Comparison of ENCODE assay signal across 8 cellular contexts in genomic region chr12:133130808-133131128, GRCh38. TPM values are rescaled to one million over a fixed set of nuclear protein-coding genes. Genes with fewer than 3 reads are reported as not detected.
DNase-seq lines count a peak whose midpoint lies in the region; ATAC-seq and TF ChIP-seq lines count a peak whose summit lies in the region.

No MANE protein-coding gene starts in this region.

- no peak overlapping the region for H2AK9ac ChIP-seq in IMR-90 (replicated peaks; ENCODE audit: low read depth, low read length, poor library complexity)

- no peaks in the 10 kb centered on the region for H3K27me3 Mint-ChIP-seq in activated naive CD4-positive, alpha-beta T cell treated with anti-CD3 and anti-CD28 coated beads, Interleukin-2, amount 10 ng/mL, durations not matched to agents 7 days and 5 days

- no peak overlapping the region for H2AK5ac ChIP-seq in IMR-90 (ENCODE audit: low read depth, low read length)

- BruUV-seq in IMR-90 (replicated peaks; lab: Mats Ljungman, UMichigan), result TSS peak; percentile 59

- TF ChIP-seq POLR2A in IMR-90 (IDR thresholded peaks at IDR 0.05; ENCODE audit: low read depth, low read length) (no peak), gastrocnemius medialis (IDR thresholded peaks at IDR 0.05) (no peak)

- H3K4me2 ChIP-seq in IMR-90 (ENCODE audit: low read depth, low read length), result peak overlapping the region; percentile 95

- H3K18ac ChIP-seq in IMR-90 (ENCODE audit: low read depth, low read length), result peak overlapping the region; percentile 91

- DNase-seq in NCI-H2196 (lab: John Stamatoyannopoulos, UW; ENCODE audit: unreplicated experiment) (peak; percentile 42), NCI-H2196 treated with DMSO at 0.1 percent for 48 hours (lab: John Stamatoyannopoulos, UW; ENCODE audit: unreplicated experiment) (no peak), IMR-90 (no peak), left ventricle myocardium superior (peak; percentile 47), gastrocnemius medialis (peak; percentile 6 to 15), NAMALWA (ENCODE audit: low spot score) (no peak)
- DNase-seq in activated naive CD4-positive, alpha-beta T cell treated with anti-CD3 and anti-CD28 coated beads, Interleukin-2, amount 10 ng/mL, durations not matched to agents 7 days and 5 days, result peak; percentile 66

- H2BK120ac ChIP-seq in IMR-90 (ENCODE audit: low read depth, low read length), result no peak overlapping the region

- intact Hi-C loops in IMR-90 (cut with micrococcal nuclease) (loop anchor here (2.0 kb wide), 1 partner anchor 50 kb away; the partner anchor contains the start of gene ZNF140), left ventricle myocardium superior (cut with micrococcal nuclease) (no loop called here), gastrocnemius medialis (cut with DNase I; ENCODE audit: low total_unique reads) (loop anchor here (1.0 to 2.0 kb wide), 7 partner anchors 50 to 370 kb away; partner anchors contain the start of genes ANKLE2, ZNF140, ZNF26 and ZNF268)

- no CpG with 5 or more reads among the region's 17 CpGs for WGBS in IMR-90 (ENCODE audit: extremely low coverage in 2 of 2, insufficient read length in 1 of 2), 2 experiments

- H4K5ac ChIP-seq in IMR-90 (ENCODE audit: low read depth, low read length), result peak overlapping the region; percentile 92; the same call in 1 of the 2 replicates

- H3K4me3 ChIP-seq in IMR-90 (ENCODE audit: insufficient read depth, low read depth, low read length) (peak overlapping the region; percentile 98), gastrocnemius medialis (peak overlapping the region; percentile 74 to 98 (median 91))

- no peak for TF ChIP-seq RAD21 in IMR-90 (IDR thresholded peaks at IDR 0.05; ENCODE audit: low read length)

- dilution Hi-C loops in IMR-90 (cut with HindIII; ENCODE audit: low sequenced_read_pairs, unreplicated experiment), result no loop called here

- H3K27ac ChIP-seq in IMR-90 (ENCODE audit: insufficient read depth, low read length), result peak overlapping the region; percentile 87
- peak overlapping the region; percentile 88 to 98 (median 95) for H3K27ac ChIP-seq in gastrocnemius medialis

- peak overlapping the region; percentile 100 for H3K27ac Mint-ChIP-seq in activated naive CD4-positive, alpha-beta T cell treated with anti-CD3 and anti-CD28 coated beads, Interleukin-2, amount 10 ng/mL, durations not matched to agents 7 days and 5 days

- POLR2A ChIA-PET in IMR-90 (lab: Charles Lee; ENCODE audit: unreplicated experiment), result interaction anchor here (0.7 kb wide), 1 partner anchor 51 kb away, joined by 3 read pairs; no protein-coding TSS in a partner anchor

- H2BK15ac ChIP-seq in IMR-90 (ENCODE audit: low read depth, low read length), result no peak overlapping the region

- H3K27me3 ChIP-seq in IMR-90 (ENCODE audit: control insufficient read depth, insufficient read depth, low read length) (no peaks in the 10 kb centered on the region), gastrocnemius medialis (no peaks in the 10 kb centered on the region)

- H4K91ac ChIP-seq in IMR-90 (ENCODE audit: insufficient read depth, low read depth, low read length), result peak overlapping the region; percentile 34; the same call in 1 of the 2 replicates

- ATAC-seq in IMR-90 (ENCODE audit: low read depth), result 0 out of 2 replicates have a peak, but pooled peaks have one; percentile 0
- ATAC-seq in left ventricle myocardium superior, result peak; percentile 12
- ATAC-seq in gastrocnemius medialis, result peak; percentile 18 to 33
- no peak for ATAC-seq in HG03520 (IDR thresholded peaks at IDR 0.05; ENCODE audit: unreplicated experiment)

- CTCF ChIA-PET in IMR-90 (lab: Yijun Ruan, JAX), result no interaction called here
- CTCF ChIA-PET in activated naive CD4-positive, alpha-beta T cell treated with anti-CD3 and anti-CD28 coated beads, Interleukin-2, amount 10 ng/mL, durations not matched to agents 7 days and 5 days (lab: Charles Lee), result no interaction called here

- H3K4me1 ChIP-seq in IMR-90 (ENCODE audit: control insufficient read depth, insufficient read depth, low read length) (no peaks in the 10 kb centered on the region), gastrocnemius medialis (peaks cover 9 to 10% of the 10 kb centered on the region in 2 donors)

- H2BK20ac ChIP-seq in IMR-90 (ENCODE audit: low read depth, low read length), result no peak overlapping the region

- in situ Hi-C loops in IMR-90 (cut with MboI; ENCODE audit: low sequenced_read_pairs), result no loop called here
- in situ Hi-C loops in gastrocnemius medialis (cut with MboI; ENCODE audit: low sequenced_read_pairs in 4 of 4), result no loop called here

- peaks cover 6 to 11% of the 10 kb centered on the region in 2 experiments; a peak in 2 of 4 replicates for H3K79me1 ChIP-seq in IMR-90 (ENCODE audit: low read depth in 1 of 2, low read length in 2 of 2)

- TF ChIP-seq CTCF in IMR-90 (conservative IDR thresholded peaks at IDR 0.05; ENCODE audit: low read depth, low read length), result no peak
- TF ChIP-seq CTCF in gastrocnemius medialis (IDR thresholded peaks at IDR 0.05 in 4 of 5, conservative IDR thresholded peaks at IDR 0.05 in 1 of 5), result no peak

- peak overlapping the region; percentile 57 for H2BK5ac ChIP-seq in IMR-90 (ENCODE audit: low read depth, low read length, poor library complexity, severe bottlenecking)

- H2AFZ ChIP-seq in IMR-90 (replicated peaks; ENCODE audit: low read length, poor library complexity), result peak overlapping the region; percentile 98

- peak overlapping the region; percentile 11; the same call in 1 of the 2 replicates for H3K23ac ChIP-seq in IMR-90 (ENCODE audit: low read depth, low read length)

- H3K4me1 Mint-ChIP-seq in activated naive CD4-positive, alpha-beta T cell treated with anti-CD3 and anti-CD28 coated beads, Interleukin-2, amount 10 ng/mL, durations not matched to agents 7 days and 5 days, result peaks cover 24% of the 10 kb centered on the region

- H3K4me3 Mint-ChIP-seq in activated naive CD4-positive, alpha-beta T cell treated with anti-CD3 and anti-CD28 coated beads, Interleukin-2, amount 10 ng/mL, durations not matched to agents 7 days and 5 days, result peak overlapping the region; percentile 96

- H4K8ac ChIP-seq in IMR-90 (ENCODE audit: low read depth in 2 of 2, low read length in 2 of 2), result peak overlapping the region; percentile 42 to 71

- peaks cover 62% of the 10 kb centered on the region for H3K36me3 Mint-ChIP-seq in activated naive CD4-positive, alpha-beta T cell treated with anti-CD3 and anti-CD28 coated beads, Interleukin-2, amount 10 ng/mL, durations not matched to agents 7 days and 5 days

- H3K4ac ChIP-seq in IMR-90 (ENCODE audit: low read depth, low read length), result peak overlapping the region; percentile 35; the same call in 1 of the 2 replicates

- peaks cover 38% of the 10 kb centered on the region for H3K9me3 Mint-ChIP-seq in activated naive CD4-positive, alpha-beta T cell treated with anti-CD3 and anti-CD28 coated beads, Interleukin-2, amount 10 ng/mL, durations not matched to agents 7 days and 5 days

- peak overlapping the region; percentile 56 for H3K14ac ChIP-seq in IMR-90 (replicated peaks; ENCODE audit: low read depth, low read length)

- H3K9me3 ChIP-seq in IMR-90 (ENCODE audit: control insufficient read depth, insufficient read depth, low read length) (peaks cover 39% of the 10 kb centered on the region), gastrocnemius medialis (peaks cover 0 to 53% (median 23%) of the 10 kb centered on the region in 3 donors)

- H3K36me3 ChIP-seq in IMR-90 (ENCODE audit: control insufficient read depth, insufficient read depth, low read length), result peaks cover 13% of the 10 kb centered on the region
- peaks cover 2 to 71% of the 10 kb centered on the region in 2 donors for H3K36me3 ChIP-seq in gastrocnemius medialis

- H4K20me1 ChIP-seq in IMR-90 (ENCODE audit: insufficient read depth, low read length), result no peaks in the 10 kb centered on the region

- H3K56ac ChIP-seq in IMR-90 (ENCODE audit: extremely low read depth, insufficient read depth, low read length), result peak overlapping the region; percentile 59; the same call in 1 of the 2 replicates

- H3K9ac ChIP-seq in IMR-90 (ENCODE audit: low read depth, low read length), result peak overlapping the region; percentile 98

- H3K9me1 ChIP-seq in IMR-90 (ENCODE audit: insufficient read depth, low read length), result no peaks in the 10 kb centered on the region

TF ChIP-seq in IMR-90, 13 proteins besides CTCF, POLR2A, EP300 and RAD21 (continues in another document):
- TF ChIP-seq MAZ (IDR thresholded peaks at IDR 0.05; ENCODE audit: borderline replicate concordance, low read depth, low read length) (no peak), CEBPB (IDR thresholded peaks at IDR 0.05; ENCODE audit: low read depth, low read length) (no peak), MXI1 (IDR thresholded peaks at IDR 0.05; ENCODE audit: borderline replicate concordance, low read depth, low read length) (no peak), BHLHE40 (IDR thresholded peaks at IDR 0.05; ENCODE audit: low read depth, low read length) (no peak), NFE2L2 (IDR thresholded peaks at IDR 0.05; ENCODE audit: low read depth, low read length) (no peak)

RNA-seq across cellular contexts. Expression of gene ZNF10, which starts 0.3 kb away (rescaled TPM):
- total RNA-seq in IMR-90 (2012; rRNA removed) (5.3 and 6.1 TPM in 2 replicates), left ventricle myocardium superior (8.1 TPM), gastrocnemius medialis (1 to 10 TPM; 3.0 to 8.3 (median 4.3) TPM)
- 3.3 and 4.1 TPM in 2 replicates for polyA plus RNA-seq in IMR-90 (2012; rRNA removed)
- polyA plus RNA-seq in IMR-90 (2012; cell fraction: cytosol; rRNA removed), result 1.3 and 1.7 TPM in 2 replicates
- polyA plus RNA-seq in IMR-90 (2012; cell fraction: nucleus; rRNA removed; ENCODE audit: low replicate concordance), result 4.3 and 21.3 TPM in 2 replicates

RNA-seq across cellular contexts. Expression of gene ZNF891, which starts 0.7 kb away (rescaled TPM):
- total RNA-seq in IMR-90 (2012; rRNA removed) (0.36 and 0.56 TPM in 2 replicates), left ventricle myocardium superior (1.0 TPM), gastrocnemius medialis (1 to 10 TPM in 1 of 4 donors, under 1 TPM in 3; 0.19 to 1.5 (median 0.51) TPM)
- polyA plus RNA-seq in IMR-90 (2012; rRNA removed), result 0.17 and 0.26 TPM in 2 replicates
- 0.03 and 0.05 TPM in 2 replicates for polyA plus RNA-seq in IMR-90 (2012; cell fraction: cytosol; rRNA removed)
- polyA plus RNA-seq in IMR-90 (2012; cell fraction: nucleus; rRNA removed; ENCODE audit: low replicate concordance), result 0.15 and 0.96 TPM in 2 replicates

RNA-seq across cellular contexts. Expression of gene ZNF140, which starts 50.0 kb away (rescaled TPM):
- total RNA-seq in IMR-90 (2012; rRNA removed) (20.8 and 25.8 TPM in 2 replicates), left ventricle myocardium superior (6.5 TPM), gastrocnemius medialis (10 to 100 TPM in 2 of 4 donors, 1 to 10 TPM in 2; 5.4 to 14.5 (median 9.0) TPM)
- polyA plus RNA-seq in IMR-90 (2012; rRNA removed), result 8.3 and 9.0 TPM in 2 replicates
- 1.9 and 5.5 TPM in 2 replicates for polyA plus RNA-seq in IMR-90 (2012; cell fraction: cytosol; rRNA removed)
- 3.7 and 24.7 TPM in 2 replicates for polyA plus RNA-seq in IMR-90 (2012; cell fraction: nucleus; rRNA removed; ENCODE audit: low replicate concordance)

RNA-seq across cellular contexts. Expression of gene ZNF268, which starts 50.5 kb away (rescaled TPM):
- 31.1 and 54.5 TPM in 2 replicates for total RNA-seq in IMR-90 (2012; rRNA removed)
- 5.8 and 6.7 TPM in 2 replicates for polyA plus RNA-seq in IMR-90 (2012; rRNA removed)
- 2.2 and 4.6 TPM in 2 replicates for polyA plus RNA-seq in IMR-90 (2012; cell fraction: cytosol; rRNA removed)
- 5.8 and 7.3 TPM in 2 replicates for polyA plus RNA-seq in IMR-90 (2012; cell fraction: nucleus; rRNA removed; ENCODE audit: low replicate concordance)
- 9.6 TPM for total RNA-seq in left ventricle myocardium superior
- total RNA-seq in gastrocnemius medialis, result 1 to 10 TPM; 3.8 to 8.9 (median 4.3) TPM

Comparison
In these comparisons a context has a peak if more than half of its experiments do, and no peak if none do; other contexts are left out.
1. DNase-seq: peak in NCI-H2196 (single experiment), activated naive CD4-positive, alpha-beta T cell treated with anti-CD3 and anti-CD28 coated beads, Interleukin-2, amount 10 ng/mL, durations not matched to agents 7 days and 5 days (single experiment), left ventricle myocardium superior (single experiment) and gastrocnemius medialis (2 of 2); none in NCI-H2196 treated with DMSO at 0.1 percent for 48 hours (single experiment), IMR-90 (single experiment) and NAMALWA (single experiment).